Comparison of ENCODE assay signal across 12 cellular contexts in the genomic region with DNA sequence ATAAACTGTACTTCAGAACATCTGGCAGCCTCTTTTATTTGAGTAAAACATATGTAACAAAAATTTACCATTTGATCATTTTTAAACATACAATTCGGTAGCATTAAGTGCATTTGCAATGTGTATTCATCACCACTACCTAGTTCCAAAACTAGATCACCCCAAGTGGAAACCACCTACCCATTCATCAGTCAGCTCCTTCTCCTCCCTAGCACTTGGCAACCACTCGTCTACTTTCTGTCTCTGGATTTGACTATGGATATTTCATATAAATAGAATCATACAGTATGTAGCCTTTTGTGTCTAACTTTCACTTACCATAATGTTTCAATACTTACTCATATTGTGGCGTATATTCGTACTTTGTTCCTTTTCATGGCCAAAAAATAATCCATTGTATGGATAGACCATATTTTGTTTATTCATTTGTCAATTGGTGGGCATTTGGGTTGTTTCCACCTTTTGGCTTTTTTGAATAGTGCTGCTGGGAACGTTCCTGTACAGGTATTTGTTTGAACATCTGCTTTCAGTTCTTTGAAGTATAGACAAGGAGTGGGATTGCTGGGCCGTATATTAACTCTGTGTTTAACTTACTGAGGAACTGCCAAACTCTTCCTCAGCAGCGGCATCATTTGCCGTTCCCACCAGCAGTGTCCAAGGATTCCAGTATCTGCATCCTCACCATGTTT. TPM values are rescaled to one million over a fixed set of nuclear protein-coding genes. Genes with fewer than 3 reads are reported as not detected.
DNase-seq lines count a peak whose midpoint lies in the region; ATAC-seq and TF ChIP-seq lines count a peak whose summit lies in the region.
"Had no signal": no experiment of that assay in that cellular context is flagged by ENCODE, and none has a peak within 500 bp of the region (broad histone marks: within the 10 kb centered on the region; RNA-seq: fewer than 3 reads in every experiment).

No MANE protein-coding gene starts in this region.

- no peak overlapping the region for H3K9ac ChIP-seq in fibroblast of lung (ENCODE audit: insufficient read depth, low read length)

- intact Hi-C loops in left ventricle myocardium inferior (cut with micrococcal nuclease) (no loop called here), Right ventricle myocardium superior (cut with DNase I) (no loop called here), upper lobe of right lung (cut with DNase I) (no loop called here)

- H2AFZ ChIP-seq in fibroblast of lung (ENCODE audit: low read length) = no peak overlapping the region

- no peaks in the 10 kb centered on the region for H4K20me1 ChIP-seq in fibroblast of lung (ENCODE audit: control insufficient read depth, extremely low read depth, insufficient read depth, low read length)

- peak overlapping the region; percentile 80 for H3K4me2 ChIP-seq in fibroblast of lung (ENCODE audit: extremely low read depth, insufficient read depth, low read length)

- no peaks in the 10 kb centered on the region for H3K79me2 ChIP-seq in fibroblast of lung (ENCODE audit: control insufficient read depth, insufficient read depth, low read length)

- no peak overlapping the region for H3K4me3 ChIP-seq in left ventricle myocardium inferior
- H3K4me3 ChIP-seq in fibroblast of lung (replicated peaks in 1 of 4; ENCODE audit: control extremely low read depth in 1 of 4, insufficient read depth in 1 of 4, low read depth in 3 of 4, low read length in 4 of 4) = no peak overlapping the region
- no peak overlapping the region for H3K4me3 ChIP-seq in upper lobe of right lung
- H3K4me3 ChIP-seq: stomach had no signal

- H3K27ac ChIP-seq in left ventricle myocardium inferior (replicated peaks) (peak overlapping the region; percentile 87), fibroblast of lung (ENCODE audit: insufficient read depth, low read length) (no peak overlapping the region), upper lobe of right lung (peak overlapping the region; percentile 52)

- no peak for DNase-seq in left ventricle myocardium inferior
- no peak for DNase-seq in Right ventricle myocardium superior
- DNase-seq in NAMALWA (ENCODE audit: low spot score) = peak; percentile 49
- no peak for DNase-seq in fibroblast of lung (ENCODE audit: low read depth in 2 of 2)
- no peak for DNase-seq in upper lobe of right lung
- DNase-seq in SHP77 (lab: John Stamatoyannopoulos, UW) = no peak
- no peak for DNase-seq in A172 (ENCODE audit: low spot score)
- DNase-seq in HT-29 (ENCODE audit: low spot score) = no peak
- DNase-seq: activated effector memory CD4-positive, alpha-beta T cell treated with Interleukin-2 at 50 U/mL for 16 hours; BE2C; NCI-H1694 treated with DMSO at 0.1 percent for 48 hours; stomach had no signal

- ATAC-seq in Right ventricle myocardium superior (ENCODE audit: poor library complexity) (no peak), upper lobe of right lung (no peak)

- TF ChIP-seq CTCF in left ventricle myocardium inferior (IDR thresholded peaks at IDR 0.05; ENCODE audit: borderline replicate concordance) (no peak), fibroblast of lung (conservative IDR thresholded peaks at IDR 0.05 in 1 of 2, IDR thresholded peaks at IDR 0.05 in 1 of 2; ENCODE audit: low read depth in 1 of 2, low read length in 2 of 2) (no peak), upper lobe of right lung (IDR thresholded peaks at IDR 0.05) (no peak)

- H3K27me3 ChIP-seq in left ventricle myocardium inferior (ENCODE audit: low read depth) (no peaks in the 10 kb centered on the region), fibroblast of lung (ENCODE audit: control insufficient read depth, insufficient read depth, low read length) (no peaks in the 10 kb centered on the region), upper lobe of right lung (no peaks in the 10 kb centered on the region)
- H3K27me3 ChIP-seq: BE2C, stomach had no signal

- peaks cover 71% of the 10 kb centered on the region for H3K4me1 ChIP-seq in left ventricle myocardium inferior
- peaks cover 28% of the 10 kb centered on the region for H3K4me1 ChIP-seq in fibroblast of lung (ENCODE audit: control insufficient read depth, extremely low read depth, insufficient read depth, low read length)
- H3K4me1 ChIP-seq in upper lobe of right lung = peaks cover 33% of the 10 kb centered on the region

- H3K36me3 ChIP-seq in left ventricle myocardium inferior = peaks cover 27% of the 10 kb centered on the region
- H3K36me3 ChIP-seq in fibroblast of lung (ENCODE audit: control insufficient read depth, insufficient read depth, low read length) = peaks cover 2% of the 10 kb centered on the region
- peaks cover 34% of the 10 kb centered on the region for H3K36me3 ChIP-seq in upper lobe of right lung

- no peaks in the 10 kb centered on the region for H3K9me3 ChIP-seq in left ventricle myocardium inferior (replicated peaks)
- H3K9me3 ChIP-seq in fibroblast of lung (ENCODE audit: control insufficient read depth, insufficient read depth, low read depth, low read length) = no peaks in the 10 kb centered on the region
- H3K9me3 ChIP-seq in upper lobe of right lung = no peaks in the 10 kb centered on the region
- H3K9me3 ChIP-seq: BE2C, stomach had no signal

RNA-seq across cellular contexts. Expression of a gene that starts 27.2 kb away (rescaled TPM):
- 3.6 TPM for total RNA-seq in left ventricle myocardium inferior
- total RNA-seq in Right ventricle myocardium superior = 4.1 TPM
- 0.77 and 1.5 TPM in 2 replicates for total RNA-seq in fibroblast of lung
- 0.42 and 0.78 TPM in 2 replicates for polyA plus RNA-seq in fibroblast of lung
- polyA plus RNA-seq in fibroblast of lung (2012) = 0.45 and 0.87 TPM in 2 replicates
- 0.15 TPM in 1 of 2 replicates, not detected in the other for polyA minus RNA-seq in fibroblast of lung (ENCODE audit: low replicate concordance)
- total RNA-seq in upper lobe of right lung = 17.2 TPM
- total RNA-seq in A172 (2014; rRNA removed; shearing (Covaris generic)) = 0.52 and 5.1 TPM in 2 replicates
- total RNA-seq in HT-29 (2014; rRNA removed; shearing (Covaris generic)) = 0.36 and 0.44 TPM in 2 replicates
